ENCODE assay signal across 22 cellular contexts in the genomic region with DNA sequence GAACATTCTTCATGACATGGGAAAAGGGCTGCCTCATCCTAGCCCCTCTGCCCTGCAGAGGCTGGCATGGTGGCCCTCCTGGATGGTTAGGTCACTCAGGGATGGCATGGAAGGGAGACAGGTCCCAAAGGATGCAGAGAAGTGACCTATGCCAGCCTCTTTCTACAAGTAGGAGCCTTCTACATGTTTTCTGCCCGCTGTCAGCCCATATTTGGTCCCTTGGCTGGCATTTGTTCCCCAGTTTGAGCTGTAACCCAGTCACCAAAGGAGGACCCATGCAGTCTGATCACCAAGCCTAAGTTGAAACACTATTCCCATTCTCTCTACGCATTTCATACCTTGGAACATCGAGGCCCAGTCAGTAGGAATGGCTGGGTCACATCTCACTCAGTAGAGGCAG.
"Had no signal": no experiment of that assay in that cellular context is flagged by ENCODE, and none has a peak within 500 bp of the region (broad histone marks: within the 10 kb centered on the region; RNA-seq: fewer than 3 reads in every experiment).

No MANE protein-coding gene starts in this region.

- H3K4me3 ChIP-seq: MG63 had no signal

- H3K9me3 ChIP-seq: MG63, SK-N-SH had no signal

- H3K4me2 ChIP-seq: SK-N-SH had no signal

- ATAC-seq: HepG2, Panc1, PC-3 had no signal

- DNase-seq: IMR-90, Karpas-422, KG1, MG63, NCI-H1092, NCI-H1105 treated with DMSO at 0.1 percent for 48 hours, NCI-H1417 treated with DMSO at 0.1 percent for 48 hours, NCI-H146, NCI-H1694 treated with DMSO at 0.1 percent for 48 hours, NCI-H1930, NCI-H2081, NCI-H2107, NCI-H2227 treated with DMSO at 0.1 percent for 48 hours, NCI-H524, NCI-H69, NCI-H774, PC-3, SHP77, SK-N-SH had no signal

- H3K36me3 ChIP-seq: MG63 had no signal

- H3K9me2 ChIP-seq: SK-N-SH had no signal

- H3K27ac ChIP-seq: RWPE1 had no signal

- H3K27me3 ChIP-seq: MG63 had no signal
